Comparison of ENCODE assay signal across 24 cellular contexts in the genomic region with DNA sequence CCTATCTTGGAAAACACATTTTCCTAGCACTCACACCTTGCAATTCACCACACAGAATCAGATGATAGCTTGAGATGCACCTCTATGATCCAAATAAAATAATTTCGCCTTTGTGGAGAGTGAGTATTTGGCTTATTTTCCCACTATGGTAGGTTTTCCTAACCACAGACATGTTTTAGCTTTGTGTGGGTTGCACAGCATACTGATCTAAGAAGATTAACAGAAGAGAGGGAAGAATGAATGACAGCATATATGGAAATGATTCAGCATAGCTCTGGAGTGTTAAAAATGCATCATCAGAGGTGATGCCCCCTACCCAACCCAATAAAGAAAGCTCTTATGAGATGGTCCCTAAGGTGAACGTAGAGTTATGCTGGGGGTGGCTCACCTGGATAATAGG.
"Had no signal": no experiment of that assay in that cellular context is flagged by ENCODE, and none has a peak within 500 bp of the region (broad histone marks: within the 10 kb centered on the region; RNA-seq: fewer than 3 reads in every experiment).

No MANE protein-coding gene starts in this region.

- H3K36me3 Mint-ChIP-seq: memory B cell, naive B cell had no signal

- H3K4me3 ChIP-seq: colonic mucosa, esophagus squamous epithelium, gastrocnemius medialis, heart right ventricle, left lung, lower lobe of right lung, mucosa of descending colon had no signal

- DNase-seq: colonic mucosa; cortex of kidney; effector CD8-positive, alpha-beta T cell; effector memory CD8-positive, alpha-beta T cell; endodermal cell; erythroblast; esophagus squamous epithelium; foreskin fibroblast; foreskin melanocyte; gastrocnemius medialis; glutamatergic neuron; heart right ventricle; hippocampal formation; left cardiac atrium; left lung; left ventricle myocardium superior; lower lobe of right lung; mesendoderm; midbrain; mucosa of descending colon; naive B cell had no signal

- H3K27me3 ChIP-seq: colonic mucosa, esophagus squamous epithelium, gastrocnemius medialis, heart right ventricle, left lung had no signal

- H3K27ac Mint-ChIP-seq: dendritic cell treated with granulocyte-macrophage colony-stimulating factor and Interleukin-4, amounts not matched to agents 40 ng/mL and 50 ng/mL, for 4 days; effector memory CD8-positive, alpha-beta T cell; endodermal cell; memory B cell; naive B cell had no signal

- H3K27ac ChIP-seq: colonic mucosa, epithelial cell of prostate, esophagus squamous epithelium, gastrocnemius medialis, heart right ventricle, left lung, lower lobe of right lung had no signal

- H3K36me3 ChIP-seq: colonic mucosa, esophagus squamous epithelium, gastrocnemius medialis, heart right ventricle, left lung, lower lobe of right lung had no signal

- H3K4me3 Mint-ChIP-seq: dendritic cell treated with granulocyte-macrophage colony-stimulating factor and Interleukin-4, amounts not matched to agents 40 ng/mL and 50 ng/mL, for 4 days; effector memory CD8-positive, alpha-beta T cell; endodermal cell; memory B cell; naive B cell had no signal

- H3K27me3 Mint-ChIP-seq: dendritic cell treated with granulocyte-macrophage colony-stimulating factor and Interleukin-4, amounts not matched to agents 40 ng/mL and 50 ng/mL, for 4 days; naive B cell had no signal

- H3K9me3 Mint-ChIP-seq: dendritic cell treated with granulocyte-macrophage colony-stimulating factor and Interleukin-4, amounts not matched to agents 40 ng/mL and 50 ng/mL, for 4 days; effector memory CD8-positive, alpha-beta T cell; endodermal cell; memory B cell had no signal

- H3K4me1 Mint-ChIP-seq: endodermal cell, memory B cell, naive B cell had no signal

- H3K4me1 ChIP-seq: colonic mucosa, esophagus squamous epithelium, gastrocnemius medialis, heart right ventricle, left lung, lower lobe of right lung had no signal

- H3K9me3 ChIP-seq: colonic mucosa, esophagus squamous epithelium, gastrocnemius medialis, heart right ventricle, left lung, lower lobe of right lung, mucosa of descending colon had no signal
